Comparison of ENCODE assay signal across 8 cellular contexts in the genomic region with DNA sequence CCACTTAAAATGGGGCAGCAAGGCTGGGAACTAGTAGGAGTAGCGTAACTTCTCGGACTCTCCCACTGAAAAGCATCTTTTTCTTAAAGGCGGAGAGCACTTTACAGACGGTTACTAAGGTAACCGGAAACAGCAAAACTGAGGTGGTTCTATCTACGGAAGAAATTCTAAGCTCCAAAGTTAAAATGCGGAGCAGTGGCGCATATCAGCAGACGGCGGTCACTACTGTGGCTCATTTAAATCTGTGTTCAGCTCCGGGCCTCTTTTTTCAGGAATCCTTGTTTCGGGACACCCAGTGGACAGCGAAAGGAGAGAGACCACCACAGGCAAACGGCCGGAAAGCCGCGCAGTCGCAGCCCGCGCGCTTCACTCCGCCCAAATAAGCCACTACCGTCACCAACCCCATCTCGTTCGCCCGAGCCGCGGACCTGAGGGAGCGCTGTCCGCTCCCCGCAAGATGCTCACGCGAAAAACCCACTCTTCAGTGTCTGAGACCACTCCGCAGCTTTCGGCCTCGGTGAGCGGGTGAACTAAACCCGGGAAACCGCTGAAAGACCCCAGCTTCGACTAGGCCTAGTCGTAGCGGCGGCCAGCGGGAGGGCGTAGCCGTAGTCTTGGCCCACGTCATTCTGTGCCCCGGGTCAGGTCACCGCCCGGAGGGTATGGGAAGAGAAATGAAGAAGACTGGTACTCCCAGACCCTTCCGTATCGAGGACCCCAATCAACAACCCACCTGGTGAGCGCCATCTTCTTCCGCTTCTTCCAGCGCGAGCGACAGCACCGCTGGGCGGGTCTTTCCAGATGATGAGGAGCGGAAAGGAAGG. TPM values are rescaled to one million over a fixed set of nuclear protein-coding genes. Genes with fewer than 3 reads are reported as not detected.
A peak's percentile ranks its signal among the peaks of the same experiment; 100 is the strongest.
DNase-seq lines count a peak whose midpoint lies in the region; ATAC-seq and TF ChIP-seq lines count a peak whose summit lies in the region.

A gene (minus strand): TSS at position 776 of the 824 bp plus-strand sequence. CDS start 29 bp downstream, at position 747.

- 0 out of 2 replicates have a peak, but pooled peaks have one; percentile 16 for TF ChIP-seq CTCF in OCI-LY7 (conservative IDR thresholded peaks at IDR 0.05; ENCODE audit: low read length)
- TF ChIP-seq CTCF in esophagus muscularis mucosa (IDR thresholded peaks at IDR 0.05) = no peak

- TF ChIP-seq POLR2A in esophagus muscularis mucosa (IDR thresholded peaks at IDR 0.05; ENCODE audit: low read depth) = peak; percentile 56

- H3K9me2 ChIP-seq in OCI-LY7 (ENCODE audit: insufficient read depth, low read length) = no peaks in the 10 kb centered on the region

- under 1% methylated on average over 34 of the region's 60 CpGs for WGBS in esophagus muscularis mucosa

- H3K4me1 ChIP-seq in OCI-LY7 (ENCODE audit: insufficient read depth, low read length, poor library complexity, severe bottlenecking) = peaks cover 22% of the 10 kb centered on the region
- H3K4me1 ChIP-seq in esophagus muscularis mucosa = peaks cover 23 to 54% (median 48%) of the 10 kb centered on the region in 4 donors
- H3K4me1 ChIP-seq in muscle layer of colon (ENCODE audit: insufficient read depth, low read length) = peaks cover 29% of the 10 kb centered on the region

- H3K4me3 ChIP-seq in OCI-LY7 (ENCODE audit: low read depth, low read length, poor library complexity, severe bottlenecking) (peak within 1 kb of the TSS; percentile 92), esophagus muscularis mucosa (peak within 1 kb of the TSS; percentile 84 to 97 (median 92)), muscle layer of colon (ENCODE audit: low read depth in 1 of 2, low read length in 2 of 2) (peak within 1 kb of the TSS; percentile 84 to 86)

- peak within 1 kb of the TSS; percentile 84 for H3K4me2 ChIP-seq in OCI-LY7 (ENCODE audit: low read length)

- BruUV-seq in OCI-LY7 (replicated peaks; lab: Mats Ljungman, UMichigan) = TSS peak; percentile 80

- POLR2A ChIA-PET in OCI-LY7 (lab: Charles Lee) = interaction anchor here (0.5 to 1.9 kb wide), 7 partner anchors 8 to 579 kb away, joined by 3 to 10 read pairs (median 4); a partner anchor contains a TSS

- H3K36me3 ChIP-seq in OCI-LY7 (ENCODE audit: insufficient read depth, low read length) (peaks cover 37% of the 10 kb centered on the region), esophagus muscularis mucosa (peaks cover 0 to 8% (median 4%) of the 10 kb centered on the region in 4 donors), muscle layer of colon (ENCODE audit: insufficient read depth, low read length) (peaks cover 9% of the 10 kb centered on the region)

- intact Hi-C loops in OCI-LY7 (cut with micrococcal nuclease; ENCODE audit: unreplicated experiment) = loop anchor here (2.0 kb wide), 1 partner anchor 40 kb away; a partner anchor contains a TSS
- intact Hi-C loops in esophagus muscularis mucosa (cut with DNase I) = loop anchor here (2.0 kb wide), 1 partner anchor 40 kb away; a partner anchor contains a TSS

- peak within 1 kb of the TSS; percentile 68 for H3K27ac ChIP-seq in OCI-LY7 (ENCODE audit: low read depth, low read length, poor library complexity, severe bottlenecking)
- H3K27ac ChIP-seq in esophagus muscularis mucosa (replicated peaks in 1 of 4) = peak within 1 kb of the TSS; percentile 89 to 96 (median 94)
- peak within 1 kb of the TSS; percentile 90 for H3K27ac ChIP-seq in muscle layer of colon (ENCODE audit: low read depth, low read length)

- H4K20me1 ChIP-seq in OCI-LY7 (ENCODE audit: insufficient read depth, low read length) = peaks cover 15% of the 10 kb centered on the region; the same call in 1 of the 2 replicates

- H2AFZ ChIP-seq in OCI-LY7 (ENCODE audit: low read length) = peak within 1 kb of the TSS; percentile 99

- peaks cover 18% of the 10 kb centered on the region for H3K36me3 Mint-ChIP-seq in activated T-cell treated with anti-CD3 and anti-CD28 coated beads, Interleukin-2, amount 50 U/mL, for 4 hours (ENCODE audit: insufficient read depth)

- no peaks in the 10 kb centered on the region for H3K27me3 ChIP-seq in esophagus muscularis mucosa
- no peaks in the 10 kb centered on the region for H3K27me3 ChIP-seq in muscle layer of colon (ENCODE audit: control insufficient read depth in 1 of 2, insufficient read depth in 2 of 2, low read length in 2 of 2)

- DNase-seq in CMK (ENCODE audit: low read depth) = peak; percentile 75
- DNase-seq in OCI-LY7 (ENCODE audit: low spot score) = peak; percentile 96
- DNase-seq in activated T-cell treated with anti-CD3 and anti-CD28 coated beads, Interleukin-2, amount 50 U/mL, for 4 hours = peak; percentile 84
- peak; percentile 97 for DNase-seq in esophagus muscularis mucosa (ENCODE audit: extremely low spot score)
- peak; percentile 74 for DNase-seq in stimulated activated CD8-positive, alpha-beta memory T cell treated with anti-CD3 and anti-CD28 coated beads, Interleukin-7, amount 100 ng/mL, for 24 hours (ENCODE audit: low read depth)

- H3K9ac ChIP-seq in muscle layer of colon (ENCODE audit: low read length) = peak within 1 kb of the TSS; percentile 84

- peak within 1 kb of the TSS; percentile 98 for H3K4me3 Mint-ChIP-seq in activated T-cell treated with anti-CD3 and anti-CD28 coated beads, Interleukin-2, amount 50 U/mL, for 4 hours

- ATAC-seq in GM19438 (IDR thresholded peaks at IDR 0.05; ENCODE audit: low read depth, unreplicated experiment) = peak; percentile 87
- peak; percentile 76 for ATAC-seq in HG03575 (IDR thresholded peaks at IDR 0.05; ENCODE audit: extremely low read depth, insufficient number of reproducible peaks, low FRiP score, unreplicated experiment)
- peak; percentile 94 to 96 for ATAC-seq in activated T-cell treated with anti-CD3 and anti-CD28 coated beads, Interleukin-2, amount 50 U/mL, for 4 hours

- H3K9me3 Mint-ChIP-seq in activated T-cell treated with anti-CD3 and anti-CD28 coated beads, Interleukin-2, amount 50 U/mL, for 4 hours = no peaks in the 10 kb centered on the region

- CTCF ChIA-PET in OCI-LY7 (lab: Charles Lee; ENCODE audit: unreplicated experiment) = no interaction called here

- no peaks in the 10 kb centered on the region for H3K27me3 Mint-ChIP-seq in activated T-cell treated with anti-CD3 and anti-CD28 coated beads, Interleukin-2, amount 50 U/mL, for 4 hours (ENCODE audit: low read depth)

- H3K9me3 ChIP-seq in OCI-LY7 (ENCODE audit: low read length) (no peaks in the 10 kb centered on the region), esophagus muscularis mucosa (no peaks in the 10 kb centered on the region), muscle layer of colon (ENCODE audit: low read length) (no peaks in the 10 kb centered on the region)

- peaks cover 37% of the 10 kb centered on the region for H3K4me1 Mint-ChIP-seq in activated T-cell treated with anti-CD3 and anti-CD28 coated beads, Interleukin-2, amount 50 U/mL, for 4 hours (ENCODE audit: low read depth)

- H3K79me2 ChIP-seq in OCI-LY7 (ENCODE audit: insufficient read depth, low read depth, low read length) = peaks cover 51% of the 10 kb centered on the region

- no peak for TF ChIP-seq EP300 in esophagus muscularis mucosa (IDR thresholded peaks at IDR 0.05)

RNA-seq across cellular contexts. Expression of the gene that starts here (rescaled TPM):
- 64.7 and 81.0 TPM in 2 replicates for total RNA-seq in OCI-LY7 (2014; rRNA removed; shearing (Covaris generic))
- total RNA-seq in OCI-LY7 (2022) (107 and 113 TPM in 2 replicates), esophagus muscularis mucosa (10 to 100 TPM; 39.9 to 57.4 (median 51.0) TPM)
- total RNA-seq in activated T-cell treated with anti-CD3 and anti-CD28 coated beads, Interleukin-2, amount 50 U/mL, for 4 hours = 100 to 1,000 TPM; 119 to 133 (median 122) TPM

Comparison
In these comparisons a context has a peak if more than half of its experiments do, and no peak if none do; other contexts are left out.
1. Peak in every context shown above with its lines: DNase-seq, ATAC-seq, H3K4me3 ChIP-seq and H3K27ac ChIP-seq.